Comparison of ENCODE assay signal across 22 cellular contexts in the genomic region with DNA sequence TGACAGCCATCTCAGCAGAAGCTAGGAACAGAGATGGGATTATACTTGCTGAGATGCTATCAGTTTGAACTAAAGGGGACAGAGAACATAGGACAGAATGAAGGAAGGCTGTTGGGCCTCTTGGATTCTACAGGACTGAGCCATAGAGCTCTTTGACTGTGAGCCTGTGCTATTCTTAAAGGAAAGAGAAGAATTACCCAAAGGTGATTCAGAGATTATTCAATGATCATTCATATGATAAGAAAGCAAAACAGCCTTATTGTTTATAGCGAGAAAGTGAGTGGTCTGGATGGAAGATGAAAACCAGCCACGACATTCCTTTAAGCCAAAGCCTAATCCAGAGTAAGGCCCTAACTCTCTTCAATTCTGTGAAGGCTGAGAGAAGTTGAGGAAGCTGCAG.
DNase-seq lines count a peak whose midpoint lies in the region; ATAC-seq and TF ChIP-seq lines count a peak whose summit lies in the region.
"Had no signal": no experiment of that assay in that cellular context is flagged by ENCODE, and none has a peak within 500 bp of the region (broad histone marks: within the 10 kb centered on the region; RNA-seq: fewer than 3 reads in every experiment).

No MANE protein-coding gene starts in this region.

- no peaks in the 10 kb centered on the region for H3K9me3 Mint-ChIP-seq in MCF 10A (ENCODE audit: unreplicated experiment)
- H3K9me3 Mint-ChIP-seq in endodermal cell, result no peaks in the 10 kb centered on the region
- H3K9me3 Mint-ChIP-seq: GM23338, H9 had no signal

- peak; percentile 73 for ATAC-seq in RWPE2 (ENCODE audit: low read depth)
- no peak for ATAC-seq in GM21381 (IDR thresholded peaks at IDR 0.05; ENCODE audit: unreplicated experiment)
- ATAC-seq: GM23338, HepG2 had no signal

- H3K27me3 Mint-ChIP-seq in MCF 10A (ENCODE audit: insufficient read depth, unreplicated experiment) (no peaks in the 10 kb centered on the region), endodermal cell (ENCODE audit: insufficient read depth) (no peaks in the 10 kb centered on the region)

- peak overlapping the region; percentile 50 for H2AFZ ChIP-seq in mammary epithelial cell (ENCODE audit: low read depth, low read length)
- H2AFZ ChIP-seq: GM23338 had no signal

- H3K4me1 ChIP-seq in mammary epithelial cell (ENCODE audit: insufficient read depth, low read length), result peaks cover 6% of the 10 kb centered on the region
- H3K4me1 ChIP-seq in RWPE2 (ENCODE audit: insufficient read depth, poor library complexity, severe bottlenecking), result peaks cover 27% of the 10 kb centered on the region
- H3K4me1 ChIP-seq in endodermal cell (ENCODE audit: control insufficient read depth, insufficient read depth, low read length), result no peaks in the 10 kb centered on the region

- no peaks in the 10 kb centered on the region for H3K79me2 ChIP-seq in mammary epithelial cell (ENCODE audit: insufficient read depth, low read length)

- no peak overlapping the region for H3K27ac ChIP-seq in mammary epithelial cell (ENCODE audit: insufficient read depth, low read depth, low read length)
- peak overlapping the region; percentile 33 for H3K27ac ChIP-seq in RWPE2 (ENCODE audit: poor library complexity, severe bottlenecking)
- no peak overlapping the region for H3K27ac ChIP-seq in endodermal cell (ENCODE audit: low read depth, low read length)
- no peak overlapping the region for H3K27ac ChIP-seq in dorsolateral prefrontal cortex
- H3K27ac ChIP-seq: 22Rv1, SK-N-MC had no signal

- H3K9me3 ChIP-seq in mammary epithelial cell (replicated peaks; ENCODE audit: insufficient read depth, low read length), result no peaks in the 10 kb centered on the region
- H3K9me3 ChIP-seq in RWPE2 (ENCODE audit: severe bottlenecking), result no peaks in the 10 kb centered on the region
- no peaks in the 10 kb centered on the region for H3K9me3 ChIP-seq in endodermal cell (ENCODE audit: control insufficient read depth, low read length)

- no peaks in the 10 kb centered on the region for H3K36me3 ChIP-seq in mammary epithelial cell (ENCODE audit: insufficient read depth, low read length)
- no peaks in the 10 kb centered on the region for H3K36me3 ChIP-seq in RWPE2 (ENCODE audit: low read depth)
- H3K36me3 ChIP-seq in endodermal cell (ENCODE audit: control insufficient read depth, insufficient read depth, low read length), result no peaks in the 10 kb centered on the region

- H3K4me3 Mint-ChIP-seq in MCF 10A (ENCODE audit: unreplicated experiment) (no peak overlapping the region), endodermal cell (no peak overlapping the region)
- H3K4me3 Mint-ChIP-seq: GM23338, H9 had no signal

- H4K20me1 ChIP-seq in mammary epithelial cell (ENCODE audit: insufficient read depth, low read length), result no peaks in the 10 kb centered on the region

- BruUV-seq in mammary epithelial cell (replicated peaks; lab: Mats Ljungman, UMichigan) (no TSS peak), MCF 10A (replicated peaks; lab: Mats Ljungman, UMichigan) (no TSS peak)

- H3K27me3 ChIP-seq in mammary epithelial cell (ENCODE audit: insufficient read depth, low read length) (no peaks in the 10 kb centered on the region), RWPE2 (ENCODE audit: insufficient read depth, poor library complexity, severe bottlenecking) (no peaks in the 10 kb centered on the region), endodermal cell (ENCODE audit: control insufficient read depth, insufficient read depth, low read length, poor library complexity, severe bottlenecking) (no peaks in the 10 kb centered on the region), dorsolateral prefrontal cortex (peaks cover 0 to 13% (median 0%) of the 10 kb centered on the region in 45 donors)

- no peaks in the 10 kb centered on the region for H3K36me3 Mint-ChIP-seq in MCF 10A (ENCODE audit: insufficient read depth, unreplicated experiment)
- no peaks in the 10 kb centered on the region for H3K36me3 Mint-ChIP-seq in endodermal cell (ENCODE audit: low read depth)

- WGBS in mammary epithelial cell (ENCODE audit: low coverage, missing lambda C conversion rate), result 28% methylated on average over 2 of the region's 2 CpGs
- 92 to 100% methylated on average over 1 to 2 of the region's 2 CpGs for WGBS in endodermal cell (ENCODE audit: insufficient coverage in 1 of 2, insufficient read length in 1 of 2), 2 experiments

- dilution Hi-C loops in mammary epithelial cell (cut with HindIII; ENCODE audit: low sequenced_read_pairs), result no loop called here

- POLR2A ChIA-PET in MCF 10A (lab: Yijun Ruan, JAX), result no interaction called here

- in situ Hi-C loops in mammary epithelial cell (cut with MboI; ENCODE audit: low sequenced_read_pairs in 2 of 2), result no loop called here

- H3K9ac ChIP-seq in mammary epithelial cell (ENCODE audit: insufficient read depth, low read length) (no peak overlapping the region), endodermal cell (ENCODE audit: extremely low read depth, low read length, poor library complexity, severe bottlenecking) (no peak overlapping the region)

- intact Hi-C loops in mammary epithelial cell (cut with micrococcal nuclease) (no loop called here), MCF 10A (cut with micrococcal nuclease) (no loop called here), dorsolateral prefrontal cortex (cut with DNase I) (no loop called here)

- DNase-seq in mammary epithelial cell (peak; percentile 67), MCF 10A (ENCODE audit: unreplicated experiment) (no peak), RWPE2 (ENCODE audit: low spot score) (no peak), fibroblast of the aortic adventitia (ENCODE audit: low read depth) (peak; percentile 45), superior temporal gyrus (ENCODE audit: extremely low spot score) (no peak), endodermal cell (no peak), dorsolateral prefrontal cortex (no peak)
- DNase-seq: DMS153, DND-41, H9, Kasumi-1, MM.1S, NCI-H1694, NCI-H2029 treated with DMSO at 0.1 percent for 48 hours, NCI-H446 treated with DMSO at 0.1 percent for 48 hours, NCI-H526, SIG-M5 had no signal

- CTCF ChIA-PET in mammary epithelial cell (lab: Charles Lee; ENCODE audit: low non-redundant PET) (no interaction called here), MCF 10A (lab: Yijun Ruan, JAX) (interaction anchor here (0.8 to 2.4 kb wide), 10 partner anchors 11 to 846 kb away, joined by 3 to 12 read pairs (median 4); no protein-coding TSS in a partner anchor)

- H3K27ac Mint-ChIP-seq in MCF 10A (ENCODE audit: low read depth, unreplicated experiment), result no peak overlapping the region
- no peak overlapping the region for H3K27ac Mint-ChIP-seq in endodermal cell
- H3K27ac Mint-ChIP-seq: GM23338, H9 had no signal

- peaks cover 7% of the 10 kb centered on the region for H3K4me1 Mint-ChIP-seq in MCF 10A (ENCODE audit: insufficient read depth, unreplicated experiment)
- no peaks in the 10 kb centered on the region for H3K4me1 Mint-ChIP-seq in endodermal cell
- H3K4me1 Mint-ChIP-seq: GM23338, H9 had no signal

- H3K4me3 ChIP-seq in mammary epithelial cell (replicated peaks in 1 of 3; ENCODE audit: insufficient read depth in 1 of 3, low read depth in 2 of 3, low read length in 3 of 3) (no peak overlapping the region), RWPE2 (ENCODE audit: severe bottlenecking) (no peak overlapping the region), fibroblast of the aortic adventitia (ENCODE audit: low read depth, low read length) (no peak overlapping the region), endodermal cell (ENCODE audit: low read length) (no peak overlapping the region), dorsolateral prefrontal cortex (no peak overlapping the region)
- H3K4me3 ChIP-seq: GM23338, SK-N-MC had no signal

- TF ChIP-seq CTCF in mammary epithelial cell (conservative IDR thresholded peaks at IDR 0.05 in 1 of 2, IDR thresholded peaks at IDR 0.05 in 1 of 2; ENCODE audit: extremely low read depth in 1 of 2, insufficient read depth in 1 of 2, low read depth in 1 of 2, low read length in 2 of 2) (no peak), MCF 10A (IDR thresholded peaks at IDR 0.05; ENCODE audit: unreplicated experiment) (no peak), RWPE2 (IDR thresholded peaks at IDR 0.05; ENCODE audit: poor library complexity, severe bottlenecking) (no peak), fibroblast of the aortic adventitia (IDR thresholded peaks at IDR 0.05; ENCODE audit: insufficient read depth, low read length) (no peak), endodermal cell (conservative IDR thresholded peaks at IDR 0.05) (no peak), dorsolateral prefrontal cortex (IDR thresholded peaks at IDR 0.05 in 54 of 56, conservative IDR thresholded peaks at IDR 0.05 in 2 of 56; ENCODE audit: low read depth in 1 of 56, partially characterized antibody in 56 of 56) (no peak)

- H3K4me2 ChIP-seq in mammary epithelial cell (ENCODE audit: insufficient read depth, low read depth, low read length), result peak overlapping the region; percentile 3
- H3K4me2 ChIP-seq: GM23338 had no signal

Comparison
In these comparisons a context has a peak if more than half of its experiments do, and no peak if none do; other contexts are left out.
1. DNase-seq: peak in mammary epithelial cell (single experiment) and fibroblast of the aortic adventitia (single experiment); none in MCF 10A (single experiment), RWPE2 (single experiment), superior temporal gyrus (single experiment), endodermal cell (single experiment) and dorsolateral prefrontal cortex (0 of 10).